ENCODE assay signal across 8 cellular contexts in genomic region chr6:148559848-148560433, GRCh38.
DNase-seq lines count a peak whose midpoint lies in the region; ATAC-seq and TF ChIP-seq lines count a peak whose summit lies in the region.

No MANE protein-coding gene starts in this region.

- H3K27me3 ChIP-seq in adrenal gland (no peaks in the 10 kb centered on the region), prostate gland (replicated peaks; ENCODE audit: insufficient read depth) (no peaks in the 10 kb centered on the region), uterus (no peaks in the 10 kb centered on the region)

- peak overlapping the region in 2 of 4 donors; percentile 18 to 63 for H3K4me3 ChIP-seq in adrenal gland
- H3K4me3 ChIP-seq in prostate gland = peak overlapping the region; percentile 22 to 31
- H3K4me3 ChIP-seq in uterus = peak overlapping the region; percentile 10 to 27

- peak; percentile 57 to 99 (median 89) for TF ChIP-seq CTCF in adrenal gland (IDR thresholded peaks at IDR 0.05)
- TF ChIP-seq CTCF in prostate gland (IDR thresholded peaks at IDR 0.05) = peak; percentile 76 to 92 (median 86)
- peak; percentile 89 to 99 (median 93) for TF ChIP-seq CTCF in uterus (IDR thresholded peaks at IDR 0.05)

- TF ChIP-seq POLR2A in adrenal gland (IDR thresholded peaks at IDR 0.05) = peak in 1 of 2 donors; percentile 21
- TF ChIP-seq POLR2A in prostate gland (IDR thresholded peaks at IDR 0.05) = no peak
- peak in 1 of 2 donors; percentile 15 for TF ChIP-seq POLR2A in uterus (IDR thresholded peaks at IDR 0.05)

- H3K36me3 ChIP-seq in adrenal gland (replicated peaks in 1 of 2) (no peaks in the 10 kb centered on the region), prostate gland (no peaks in the 10 kb centered on the region), uterus (no peaks in the 10 kb centered on the region)

- intact Hi-C loops in adrenal gland (cut with DNase I) (no loop called here), left cardiac atrium (cut with DNase I) (loop anchor here in 1 of 2 donors (5.0 kb wide), 1 partner anchor 387 kb away; no protein-coding TSS in a partner anchor), prostate gland (cut with DNase I) (no loop called here), uterus (cut with DNase I; ENCODE audit: low total_unique reads) (no loop called here)

- H3K27ac ChIP-seq in adrenal gland = peak overlapping the region in 2 of 5 donors; percentile 55 to 56
- H3K27ac ChIP-seq in prostate gland = no peak overlapping the region
- peak overlapping the region; percentile 5 to 55 for H3K27ac ChIP-seq in uterus

- peak; percentile 65 for DNase-seq in DMS153 treated with DMSO at 0.1 percent for 48 hours (lab: John Stamatoyannopoulos, UW; ENCODE audit: unreplicated experiment)
- peak; percentile 51 for DNase-seq in LHCN-M2 (ENCODE audit: low read depth)
- peak; percentile 63 for DNase-seq in SW480 (ENCODE audit: low spot score)
- peak; percentile 72 to 82 (median 80) for DNase-seq in adrenal gland
- DNase-seq in left cardiac atrium = peak; percentile 80
- DNase-seq in prostate gland (ENCODE audit: low spot score) = peak; percentile 56
- DNase-seq in uterus = peak; percentile 60 to 82

- H3K9me3 ChIP-seq in adrenal gland (replicated peaks in 1 of 3) (no peaks in the 10 kb centered on the region), prostate gland (no peaks in the 10 kb centered on the region), uterus (no peaks in the 10 kb centered on the region)

- WGBS in adrenal gland, 4 donors = 2 to 11% (median 3%) methylated on average over 13 to 46 of the region's 46 CpGs
- 2% methylated on average over 39 of the region's 46 CpGs for WGBS in prostate gland

- peak; percentile 89 for ATAC-seq in GM21576 (IDR thresholded peaks at IDR 0.05; ENCODE audit: unreplicated experiment)
- ATAC-seq in left cardiac atrium = peak; percentile 89 to 90

- peaks cover 0 to 5% of the 10 kb centered on the region in 2 donors for H3K4me1 ChIP-seq in adrenal gland (replicated peaks in 1 of 2)
- no peaks in the 10 kb centered on the region for H3K4me1 ChIP-seq in prostate gland (replicated peaks)
- H3K4me1 ChIP-seq in uterus = no peaks in the 10 kb centered on the region

Comparison
In these comparisons a context has a peak if more than half of its experiments do, and no peak if none do; other contexts are left out.
1. H3K27ac ChIP-seq: peak in uterus (2 of 2); none in prostate gland (0 of 2).
2. Peak in every context shown above with its lines, with median percentiles within 50 percentile points of each other: DNase-seq and CTCF ChIP-seq.